In the genomic region with DNA sequence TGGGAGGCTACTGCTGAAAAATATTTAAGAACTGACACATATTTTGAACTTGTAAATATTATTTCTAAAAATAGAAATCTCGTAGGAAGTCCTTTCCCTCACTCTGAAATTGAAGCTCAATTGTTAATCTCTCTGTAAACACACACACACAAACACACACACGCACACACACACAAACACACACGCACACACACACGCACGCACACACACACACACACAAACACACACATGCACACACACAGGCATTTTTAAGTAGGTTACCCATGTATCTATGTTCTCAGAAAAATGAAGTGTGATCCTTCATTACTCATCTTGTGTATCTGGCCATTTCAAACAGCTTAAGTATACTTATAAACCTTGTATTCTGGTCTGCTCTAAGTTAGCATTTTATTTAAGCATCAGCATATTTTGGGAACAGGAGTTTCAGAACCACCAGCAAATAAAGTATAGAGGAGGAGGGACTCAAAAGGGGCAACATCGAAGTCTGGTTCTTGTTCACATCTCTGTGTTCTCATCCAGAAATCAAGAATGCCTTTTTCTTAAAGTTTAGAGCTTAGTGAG, we compare ENCODE assay signal across 32 cellular contexts. TPM values are rescaled to one million over a fixed set of nuclear protein-coding genes. Genes with fewer than 3 reads are reported as not detected.
"Had no signal": no experiment of that assay in that cellular context is flagged by ENCODE, and none has a peak within 500 bp of the region (broad histone marks: within the 10 kb centered on the region; RNA-seq: fewer than 3 reads in every experiment).

No MANE protein-coding gene starts in this region.

- H3K4me3 ChIP-seq: cardiac muscle cell, Peyer's patch, SJCRH30 had no signal

- H3K9ac ChIP-seq: SK-N-SH had no signal

- H3K36me3 ChIP-seq: brain microvascular endothelial cell had no signal

- H3K4me2 ChIP-seq: SK-N-SH had no signal

- H3K27ac ChIP-seq: brain microvascular endothelial cell, cardiac muscle cell, Peyer's patch, RWPE1, SJCRH30, VCaP had no signal

- H3K9me2 ChIP-seq: SK-N-SH had no signal

- DNase-seq: activated CD4-positive, alpha-beta memory T cell treated with anti-CD3 and anti-CD28 coated beads for 36 hours; activated CD4-positive, alpha-beta T cell treated with anti-CD3 and anti-CD28 coated beads, Interleukin-2, amount 10 ng/mL, durations not matched to agents 7 days and 5 days; activated CD4-positive, CD25-positive, alpha-beta regulatory T cell; activated gamma-delta T cell; activated naive CD4-positive, alpha-beta T cell treated with anti-CD3 and anti-CD28 coated beads for 36 hours; activated naive CD8-positive, alpha-beta T cell treated with anti-CD3 and anti-CD28 coated beads for 36 hours; activated T-cell treated with anti-CD3 and anti-CD28 coated beads for 4 hours; activated T-cell treated with anti-CD3 and anti-CD28 coated beads, Interleukin-2, amount 50 U/mL, for 48 hours; brain microvascular endothelial cell; Kasumi-1; NCI-H1092; NCI-H1417; NCI-H1930; NCI-H2107; NCI-H2171 treated with DMSO at 0.1 percent for 48 hours; NCI-H226; NCI-H510A; NCI-H69; NK-92 treated with Interleukin-12 subunit alpha and Interleukin-12 subunit beta, amount 100 ng/mL, for 24 hours; OCI-M1; Peyer's patch; Right ventricle myocardium superior; SJCRH30; SK-N-SH; T-helper 1 cell had no signal

- H3K4me1 ChIP-seq: Peyer's patch had no signal

- H3K9me3 ChIP-seq: Peyer's patch, SJCRH30, SK-N-SH had no signal

- H3K27me3 ChIP-seq: brain microvascular endothelial cell, cardiac muscle cell, Peyer's patch, SJCRH30 had no signal

RNA-seq across cellular contexts. Expression of gene CCN6, which starts 11.6 kb away (rescaled TPM):
- total RNA-seq: activated CD4-positive, alpha-beta T cell treated with anti-CD3 and anti-CD28 coated beads, Interleukin-2, amount 10 ng/mL, durations not matched to agents 7 days and 5 days; activated CD8-positive, alpha-beta memory T cell treated with anti-CD3 and anti-CD28 coated beads for 36 hours; cardiac muscle cell; M059J; Peyer's patch; Right ventricle myocardium superior; SJCRH30; T-helper 2 cell treated with Interferon-gamma antibody and Interleukin-4, amounts not matched to agents 100 ng/mL and 5 ng/mL, for 36 hours had no signal
- polyA plus RNA-seq: adipose tissue, SK-N-SH had no signal
